In the genomic region with DNA sequence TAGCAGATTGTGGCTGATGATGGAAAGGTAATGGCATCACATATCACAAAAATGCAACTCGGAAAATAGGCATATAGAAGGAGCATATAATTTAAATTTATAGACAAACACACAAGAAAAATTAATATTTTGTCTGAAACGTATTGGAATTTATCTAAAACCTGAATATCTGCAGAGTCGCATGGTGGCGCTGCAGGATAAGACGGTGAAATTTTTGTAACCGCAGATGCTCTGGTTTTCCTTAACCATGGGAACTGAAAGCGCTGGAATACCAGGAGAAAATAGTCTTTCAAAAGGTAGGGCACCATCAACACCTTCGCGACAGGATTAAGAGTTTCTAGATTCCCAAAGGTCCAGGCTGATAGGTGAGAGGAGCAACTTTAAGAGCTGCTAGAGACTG, we compare ENCODE assay signal across 1 cellular context.
TF ChIP-seq lines count a peak whose summit lies in the region.

No MANE protein-coding gene starts in this region.

TF ChIP-seq in K562, 482 proteins besides CTCF, POLR2A, EP300 and RAD21 (continued from another document):
- TF ChIP-seq, protein P1, sequence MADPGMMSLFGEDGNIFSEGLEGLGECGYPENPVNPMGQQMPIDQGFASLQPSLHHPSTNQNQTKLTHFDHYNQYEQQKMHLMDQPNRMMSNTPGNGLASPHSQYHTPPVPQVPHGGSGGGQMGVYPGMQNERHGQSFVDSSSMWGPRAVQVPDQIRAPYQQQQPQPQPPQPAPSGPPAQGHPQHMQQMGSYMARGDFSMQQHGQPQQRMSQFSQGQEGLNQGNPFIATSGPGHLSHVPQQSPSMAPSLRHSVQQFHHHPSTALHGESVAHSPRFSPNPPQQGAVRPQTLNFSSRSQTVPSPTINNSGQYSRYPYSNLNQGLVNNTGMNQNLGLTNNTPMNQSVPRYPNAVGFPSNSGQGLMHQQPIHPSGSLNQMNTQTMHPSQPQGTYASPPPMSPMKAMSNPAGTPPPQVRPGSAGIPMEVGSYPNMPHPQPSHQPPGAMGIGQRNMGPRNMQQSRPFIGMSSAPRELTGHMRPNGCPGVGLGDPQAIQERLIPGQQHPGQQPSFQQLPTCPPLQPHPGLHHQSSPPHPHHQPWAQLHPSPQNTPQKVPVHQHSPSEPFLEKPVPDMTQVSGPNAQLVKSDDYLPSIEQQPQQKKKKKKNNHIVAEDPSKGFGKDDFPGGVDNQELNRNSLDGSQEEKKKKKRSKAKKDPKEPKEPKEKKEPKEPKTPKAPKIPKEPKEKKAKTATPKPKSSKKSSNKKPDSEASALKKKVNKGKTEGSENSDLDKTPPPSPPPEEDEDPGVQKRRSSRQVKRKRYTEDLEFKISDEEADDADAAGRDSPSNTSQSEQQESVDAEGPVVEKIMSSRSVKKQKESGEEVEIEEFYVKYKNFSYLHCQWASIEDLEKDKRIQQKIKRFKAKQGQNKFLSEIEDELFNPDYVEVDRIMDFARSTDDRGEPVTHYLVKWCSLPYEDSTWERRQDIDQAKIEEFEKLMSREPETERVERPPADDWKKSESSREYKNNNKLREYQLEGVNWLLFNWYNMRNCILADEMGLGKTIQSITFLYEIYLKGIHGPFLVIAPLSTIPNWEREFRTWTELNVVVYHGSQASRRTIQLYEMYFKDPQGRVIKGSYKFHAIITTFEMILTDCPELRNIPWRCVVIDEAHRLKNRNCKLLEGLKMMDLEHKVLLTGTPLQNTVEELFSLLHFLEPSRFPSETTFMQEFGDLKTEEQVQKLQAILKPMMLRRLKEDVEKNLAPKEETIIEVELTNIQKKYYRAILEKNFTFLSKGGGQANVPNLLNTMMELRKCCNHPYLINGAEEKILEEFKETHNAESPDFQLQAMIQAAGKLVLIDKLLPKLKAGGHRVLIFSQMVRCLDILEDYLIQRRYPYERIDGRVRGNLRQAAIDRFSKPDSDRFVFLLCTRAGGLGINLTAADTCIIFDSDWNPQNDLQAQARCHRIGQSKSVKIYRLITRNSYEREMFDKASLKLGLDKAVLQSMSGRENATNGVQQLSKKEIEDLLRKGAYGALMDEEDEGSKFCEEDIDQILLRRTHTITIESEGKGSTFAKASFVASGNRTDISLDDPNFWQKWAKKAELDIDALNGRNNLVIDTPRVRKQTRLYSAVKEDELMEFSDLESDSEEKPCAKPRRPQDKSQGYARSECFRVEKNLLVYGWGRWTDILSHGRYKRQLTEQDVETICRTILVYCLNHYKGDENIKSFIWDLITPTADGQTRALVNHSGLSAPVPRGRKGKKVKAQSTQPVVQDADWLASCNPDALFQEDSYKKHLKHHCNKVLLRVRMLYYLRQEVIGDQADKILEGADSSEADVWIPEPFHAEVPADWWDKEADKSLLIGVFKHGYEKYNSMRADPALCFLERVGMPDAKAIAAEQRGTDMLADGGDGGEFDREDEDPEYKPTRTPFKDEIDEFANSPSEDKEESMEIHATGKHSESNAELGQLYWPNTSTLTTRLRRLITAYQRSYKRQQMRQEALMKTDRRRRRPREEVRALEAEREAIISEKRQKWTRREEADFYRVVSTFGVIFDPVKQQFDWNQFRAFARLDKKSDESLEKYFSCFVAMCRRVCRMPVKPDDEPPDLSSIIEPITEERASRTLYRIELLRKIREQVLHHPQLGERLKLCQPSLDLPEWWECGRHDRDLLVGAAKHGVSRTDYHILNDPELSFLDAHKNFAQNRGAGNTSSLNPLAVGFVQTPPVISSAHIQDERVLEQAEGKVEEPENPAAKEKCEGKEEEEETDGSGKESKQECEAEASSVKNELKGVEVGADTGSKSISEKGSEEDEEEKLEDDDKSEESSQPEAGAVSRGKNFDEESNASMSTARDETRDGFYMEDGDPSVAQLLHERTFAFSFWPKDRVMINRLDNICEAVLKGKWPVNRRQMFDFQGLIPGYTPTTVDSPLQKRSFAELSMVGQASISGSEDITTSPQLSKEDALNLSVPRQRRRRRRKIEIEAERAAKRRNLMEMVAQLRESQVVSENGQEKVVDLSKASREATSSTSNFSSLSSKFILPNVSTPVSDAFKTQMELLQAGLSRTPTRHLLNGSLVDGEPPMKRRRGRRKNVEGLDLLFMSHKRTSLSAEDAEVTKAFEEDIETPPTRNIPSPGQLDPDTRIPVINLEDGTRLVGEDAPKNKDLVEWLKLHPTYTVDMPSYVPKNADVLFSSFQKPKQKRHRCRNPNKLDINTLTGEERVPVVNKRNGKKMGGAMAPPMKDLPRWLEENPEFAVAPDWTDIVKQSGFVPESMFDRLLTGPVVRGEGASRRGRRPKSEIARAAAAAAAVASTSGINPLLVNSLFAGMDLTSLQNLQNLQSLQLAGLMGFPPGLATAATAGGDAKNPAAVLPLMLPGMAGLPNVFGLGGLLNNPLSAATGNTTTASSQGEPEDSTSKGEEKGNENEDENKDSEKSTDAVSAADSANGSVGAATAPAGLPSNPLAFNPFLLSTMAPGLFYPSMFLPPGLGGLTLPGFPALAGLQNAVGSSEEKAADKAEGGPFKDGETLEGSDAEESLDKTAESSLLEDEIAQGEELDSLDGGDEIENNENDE (IDR thresholded peaks at IDR 0.05; ENCODE audit: low read depth, low read length): no peak
- TF ChIP-seq RCOR1 (IDR thresholded peaks at IDR 0.05; ENCODE audit: borderline replicate concordance in 1 of 2, low read depth in 2 of 2, low read length in 2 of 2) (no peak), CC2D1A (IDR thresholded peaks at IDR 0.05) (no peak), RFX5 (IDR thresholded peaks at IDR 0.05; ENCODE audit: low read depth, low read length) (no peak)
TF ChIP-seq in K562: peak in this region for 0.
